In genomic region chr18:32801236-32801635, GRCh38 we compare ENCODE assay signal across 20 cellular contexts. TPM values are rescaled to one million over a fixed set of nuclear protein-coding genes. Genes with fewer than 3 reads are reported as not detected.
"Had no signal": no experiment of that assay in that cellular context is flagged by ENCODE, and none has a peak within 500 bp of the region (broad histone marks: within the 10 kb centered on the region; RNA-seq: fewer than 3 reads in every experiment).

No MANE protein-coding gene starts in this region.

- H3K4me3 Mint-ChIP-seq: activated naive CD4-positive, alpha-beta T cell treated with anti-CD3 and anti-CD28 coated beads for 36 hours; effector memory CD8-positive, alpha-beta T cell; immature natural killer cell; naive thymus-derived CD8-positive, alpha-beta T cell had no signal

- DNase-seq: activated CD4-positive, alpha-beta T cell treated with anti-CD3 and anti-CD28 coated beads, Interleukin-2, amount 50 U/mL, for 4 hours; activated CD4-positive, CD25-positive, alpha-beta regulatory T cell treated with anti-CD3 and anti-CD28 coated beads, Interleukin-2, amount 50 U/mL, for 72 hours; activated naive CD4-positive, alpha-beta T cell treated with anti-CD3 and anti-CD28 coated beads for 36 hours; activated T-cell treated with anti-CD3 and anti-CD28 coated beads for 4 hours; dermis blood vessel endothelial cell; effector memory CD8-positive, alpha-beta T cell; foreskin keratinocyte; immature natural killer cell; left colon; naive thymus-derived CD8-positive, alpha-beta T cell; nucleus accumbens; spleen; T-helper 1 cell; T1000 had no signal

- H3K9me3 ChIP-seq: ascending aorta, prostate gland, thoracic aorta had no signal

- H3K36me3 ChIP-seq: ascending aorta, prostate gland, spleen, thoracic aorta had no signal

- H3K27ac ChIP-seq: ascending aorta, foreskin keratinocyte, prostate gland, spleen, thoracic aorta had no signal

- H3K4me1 ChIP-seq: ascending aorta, foreskin keratinocyte, prostate gland had no signal

- H3K27me3 ChIP-seq: ascending aorta, foreskin keratinocyte, spleen had no signal

- H3K27me3 Mint-ChIP-seq: effector memory CD8-positive, alpha-beta T cell had no signal

- H3K4me3 ChIP-seq: ascending aorta, prostate gland, spleen, thoracic aorta had no signal

- ATAC-seq: effector memory CD8-positive, alpha-beta T cell; foreskin keratinocyte; left colon; naive thymus-derived CD8-positive, alpha-beta T cell; sciatic nerve had no signal

- H3K27ac Mint-ChIP-seq: activated naive CD4-positive, alpha-beta T cell treated with anti-CD3 and anti-CD28 coated beads for 36 hours; effector memory CD8-positive, alpha-beta T cell; immature natural killer cell; naive thymus-derived CD8-positive, alpha-beta T cell had no signal

- H3K4me1 Mint-ChIP-seq: immature natural killer cell had no signal

RNA-seq across cellular contexts. Expression of gene KLHL14, which starts 28.4 kb away (rescaled TPM):
- total RNA-seq: activated naive CD4-positive, alpha-beta T cell treated with anti-CD3 and anti-CD28 coated beads for 36 hours; ascending aorta; bronchial epithelial cell; chondrocyte; foreskin keratinocyte had no signal
- polyA plus RNA-seq: foreskin keratinocyte; naive thymus-derived CD8-positive, alpha-beta T cell had no signal
